26 cellular contexts compared by ENCODE assay signal in the genomic region with DNA sequence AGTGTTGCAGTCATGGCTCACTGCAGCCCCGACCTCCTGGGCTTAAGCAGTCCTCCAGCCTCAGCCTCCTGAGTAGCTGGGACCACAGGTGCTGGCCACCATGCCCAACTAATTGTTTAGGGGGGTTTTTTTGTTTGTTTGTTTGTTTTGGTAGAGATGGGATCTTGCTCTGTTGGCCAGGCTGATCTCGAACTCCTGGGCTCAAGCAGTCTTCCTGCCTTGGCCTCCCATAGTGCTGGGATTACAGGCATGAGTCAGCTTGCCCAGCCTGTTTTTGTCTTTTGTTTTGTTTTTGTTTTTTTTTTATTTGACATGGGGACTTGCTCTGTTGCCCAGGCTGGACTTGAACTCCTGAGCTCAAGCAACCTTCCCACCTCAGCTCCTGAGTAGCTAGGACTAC. TPM values are rescaled to one million over a fixed set of nuclear protein-coding genes. Genes with fewer than 3 reads are reported as not detected.
DNase-seq lines count a peak whose midpoint lies in the region; ATAC-seq, FAIRE-seq and TF ChIP-seq lines count a peak whose summit lies in the region.
"Had no signal": no experiment of that assay in that cellular context is flagged by ENCODE, and none has a peak within 500 bp of the region (broad histone marks: within the 10 kb centered on the region; RNA-seq: fewer than 3 reads in every experiment).

No MANE protein-coding gene starts in this region.

- H3K27ac ChIP-seq in K562 (ENCODE audit: extremely low read depth, low read depth, low read length): no peak overlapping the region
- H3K27ac ChIP-seq: 22Rv1, A549, BLaER1 had no signal

- H4K20me1 ChIP-seq in K562 (replicated peaks; ENCODE audit: control insufficient read depth, insufficient read depth, low read length): no peaks in the 10 kb centered on the region
- H4K20me1 ChIP-seq: BLaER1 had no signal

- no peak overlapping the region for H3K4me2 ChIP-seq in K562 (ENCODE audit: insufficient read depth, low read length)
- H3K4me2 ChIP-seq: A549, BLaER1 had no signal

- peaks cover 5% of the 10 kb centered on the region; the same call in 2 of the 3 replicates for H3K79me2 ChIP-seq in K562 (ENCODE audit: control insufficient read depth, insufficient read depth, low read length)

- TF ChIP-seq CTCF in K562 (IDR thresholded peaks at IDR 0.05 in 2 of 3, conservative IDR thresholded peaks at IDR 0.05 in 1 of 3; ENCODE audit: insufficient read depth in 2 of 3, low read depth in 1 of 3, low read length in 3 of 3): no peak
- TF ChIP-seq CTCF in BE2C (IDR thresholded peaks at IDR 0.05; ENCODE audit: low read depth, low read length): no peak

- POLR2A ChIA-PET in K562 (lab: Yijun Ruan, JAX): no interaction called here
- POLR2A ChIA-PET in activated CD4-positive, alpha-beta memory T cell treated with anti-CD3 and anti-CD28 coated beads, Interleukin-2, amount 10 ng/mL, durations not matched to agents 7 days and 5 days (lab: Charles Lee): interaction anchor here (1.4 kb wide), 1 partner anchor 17 kb away, joined by 3 read pairs; the partner anchor contains the start of genes MRPL47 and NDUFB5

- H3K4me1 ChIP-seq in K562 (replicated peaks in 1 of 2; ENCODE audit: control insufficient read depth in 2 of 2, insufficient read depth in 2 of 2, low read length in 2 of 2): no peaks in the 10 kb centered on the region
- no peaks in the 10 kb centered on the region for H3K4me1 ChIP-seq in BE2C
- H3K4me1 ChIP-seq: A549, BLaER1 had no signal

- peaks cover 80% of the 10 kb centered on the region for H3K36me3 Mint-ChIP-seq in activated T-cell treated with anti-CD3 and anti-CD28 coated beads, Interleukin-2, amount 50 U/mL, for 24 hours (ENCODE audit: low read depth)
- peaks cover 43% of the 10 kb centered on the region for H3K36me3 Mint-ChIP-seq in activated T-cell treated with anti-CD3 and anti-CD28 coated beads, Interleukin-2, amount 50 U/mL, for 4 hours (ENCODE audit: insufficient read depth)
- peaks cover 16% of the 10 kb centered on the region for H3K36me3 Mint-ChIP-seq in T-helper 17 cell (ENCODE audit: low read depth)
- H3K36me3 Mint-ChIP-seq in activated CD4-positive, alpha-beta memory T cell treated with anti-CD3 and anti-CD28 coated beads, Interleukin-2, amount 10 ng/mL, durations not matched to agents 7 days and 5 days (ENCODE audit: low read depth): peaks cover 63% of the 10 kb centered on the region

- H3K4me3 ChIP-seq in K562 (no peak overlapping the region), BE2C (ENCODE audit: low read depth, low read length) (no peak overlapping the region)
- H3K4me3 ChIP-seq: A549, BLaER1 had no signal

- no peaks in the 10 kb centered on the region for H3K9me3 Mint-ChIP-seq in activated T-cell treated with anti-CD3 and anti-CD28 coated beads, Interleukin-2, amount 50 U/mL, for 24 hours
- no peaks in the 10 kb centered on the region for H3K9me3 Mint-ChIP-seq in activated T-cell treated with anti-CD3 and anti-CD28 coated beads, Interleukin-2, amount 50 U/mL, for 4 hours
- no peaks in the 10 kb centered on the region for H3K9me3 Mint-ChIP-seq in activated CD4-positive, alpha-beta memory T cell treated with anti-CD3 and anti-CD28 coated beads, Interleukin-2, amount 10 ng/mL, durations not matched to agents 7 days and 5 days
- H3K9me3 Mint-ChIP-seq: CD4-positive, alpha-beta memory T cell; CD4-positive, CD25-positive, alpha-beta regulatory T cell; CD8-positive, alpha-beta memory T cell had no signal

- H3K27me3 Mint-ChIP-seq in activated T-cell treated with anti-CD3 and anti-CD28 coated beads, Interleukin-2, amount 50 U/mL, for 24 hours: no peaks in the 10 kb centered on the region
- no peaks in the 10 kb centered on the region for H3K27me3 Mint-ChIP-seq in activated T-cell treated with anti-CD3 and anti-CD28 coated beads, Interleukin-2, amount 50 U/mL, for 4 hours (ENCODE audit: low read depth)
- no peaks in the 10 kb centered on the region for H3K27me3 Mint-ChIP-seq in T-helper 17 cell
- no peaks in the 10 kb centered on the region for H3K27me3 Mint-ChIP-seq in activated CD4-positive, alpha-beta memory T cell treated with anti-CD3 and anti-CD28 coated beads, Interleukin-2, amount 10 ng/mL, durations not matched to agents 7 days and 5 days
- H3K27me3 Mint-ChIP-seq: B cell; CD4-positive, alpha-beta memory T cell; CD4-positive, CD25-positive, alpha-beta regulatory T cell; CD8-positive, alpha-beta memory T cell had no signal

- CTCF ChIA-PET in K562 (lab: Yijun Ruan, JAX; ENCODE audit: low intra/inter-chr PET ratio): no interaction called here
- CTCF ChIA-PET in activated CD4-positive, alpha-beta memory T cell treated with anti-CD3 and anti-CD28 coated beads, Interleukin-2, amount 10 ng/mL, durations not matched to agents 7 days and 5 days (lab: Charles Lee): interaction anchor here (0.7 kb wide), 1 partner anchor 625 kb away, joined by 5 read pairs; no protein-coding TSS in a partner anchor

- H3K36me3 ChIP-seq in K562 (ENCODE audit: control insufficient read depth, insufficient read depth, low read length) (peaks cover 69% of the 10 kb centered on the region), BE2C (peaks cover 75% of the 10 kb centered on the region)

- in situ Hi-C loops in K562 (cut with MboI): no loop called here

- no peaks in the 10 kb centered on the region for H3K4me1 Mint-ChIP-seq in activated T-cell treated with anti-CD3 and anti-CD28 coated beads, Interleukin-2, amount 50 U/mL, for 24 hours (ENCODE audit: low read depth)
- no peaks in the 10 kb centered on the region for H3K4me1 Mint-ChIP-seq in activated T-cell treated with anti-CD3 and anti-CD28 coated beads, Interleukin-2, amount 50 U/mL, for 4 hours (ENCODE audit: low read depth)
- peaks cover 5% of the 10 kb centered on the region for H3K4me1 Mint-ChIP-seq in T-helper 17 cell
- H3K4me1 Mint-ChIP-seq in activated CD4-positive, alpha-beta memory T cell treated with anti-CD3 and anti-CD28 coated beads, Interleukin-2, amount 10 ng/mL, durations not matched to agents 7 days and 5 days: no peaks in the 10 kb centered on the region
- H3K4me1 Mint-ChIP-seq: B cell, CD14-positive monocyte had no signal

- ATAC-seq in activated T-cell treated with anti-CD3 and anti-CD28 coated beads, Interleukin-2, amount 50 U/mL, for 4 hours: no peak
- ATAC-seq in T-helper 17 cell: no peak
- ATAC-seq in K562: no peak
- no peak for ATAC-seq in Right ventricle myocardium inferior
- ATAC-seq: A549 had no signal

- no peaks in the 10 kb centered on the region for H3K9me1 ChIP-seq in K562 (ENCODE audit: control insufficient read depth, insufficient read depth, low read length)

- no peaks in the 10 kb centered on the region for H3K9me3 ChIP-seq in T-helper 17 cell (ENCODE audit: control insufficient read depth, low read length, poor library complexity, severe bottlenecking)
- no peaks in the 10 kb centered on the region for H3K9me3 ChIP-seq in K562 (replicated peaks; ENCODE audit: control insufficient read depth, insufficient read depth, low read depth, low read length)
- no peaks in the 10 kb centered on the region for H3K9me3 ChIP-seq in BE2C
- H3K9me3 ChIP-seq: A549 had no signal

- H3K27me3 ChIP-seq in K562 (ENCODE audit: control insufficient read depth in 2 of 2, insufficient read depth in 2 of 2, low read length in 2 of 2) (no peaks in the 10 kb centered on the region), BE2C (no peaks in the 10 kb centered on the region)
- H3K27me3 ChIP-seq: BLaER1 had no signal

- 94% methylated on average over 2 of the region's 2 CpGs for WGBS in K562 (ENCODE audit: insufficient coverage, low coverage, missing lambda C conversion rate)

- TF ChIP-seq RAD21 in K562 (CRISPR knock-in tag; conservative IDR thresholded peaks at IDR 0.05 in 1 of 2, IDR thresholded peaks at IDR 0.05 in 1 of 2): no peak

- H3K4me3 Mint-ChIP-seq in activated T-cell treated with anti-CD3 and anti-CD28 coated beads, Interleukin-2, amount 50 U/mL, for 24 hours: no peak overlapping the region
- H3K4me3 Mint-ChIP-seq in activated T-cell treated with anti-CD3 and anti-CD28 coated beads, Interleukin-2, amount 50 U/mL, for 4 hours: no peak overlapping the region
- H3K4me3 Mint-ChIP-seq in T-helper 17 cell: no peak overlapping the region
- no peak overlapping the region for H3K4me3 Mint-ChIP-seq in activated CD4-positive, alpha-beta memory T cell treated with anti-CD3 and anti-CD28 coated beads, Interleukin-2, amount 10 ng/mL, durations not matched to agents 7 days and 5 days
- H3K4me3 Mint-ChIP-seq: B cell; CD14-positive monocyte; CD4-positive, alpha-beta memory T cell; CD4-positive, CD25-positive, alpha-beta regulatory T cell; CD8-positive, alpha-beta memory T cell had no signal

- intact Hi-C loops in K562 (cut with micrococcal nuclease) (no loop called here), Right ventricle myocardium inferior (cut with DNase I) (no loop called here)

- H3K27ac Mint-ChIP-seq in activated T-cell treated with anti-CD3 and anti-CD28 coated beads, Interleukin-2, amount 50 U/mL, for 24 hours: peak overlapping the region; percentile 14
- H3K27ac Mint-ChIP-seq in T-helper 17 cell: peak overlapping the region; percentile 14
- H3K27ac Mint-ChIP-seq in activated CD4-positive, alpha-beta memory T cell treated with anti-CD3 and anti-CD28 coated beads, Interleukin-2, amount 10 ng/mL, durations not matched to agents 7 days and 5 days: no peak overlapping the region
- H3K27ac Mint-ChIP-seq: B cell; CD4-positive, CD25-positive, alpha-beta regulatory T cell; CD8-positive, alpha-beta memory T cell had no signal

- no peak overlapping the region for H2AFZ ChIP-seq in K562 (ENCODE audit: low read depth, low read length)

- TF ChIP-seq POLR2A in K562 (conservative IDR thresholded peaks at IDR 0.05): no peak

- DNase-seq in activated T-cell treated with anti-CD3 and anti-CD28 coated beads, Interleukin-2, amount 50 U/mL, for 24 hours: no peak
- DNase-seq in activated T-cell treated with anti-CD3 and anti-CD28 coated beads, Interleukin-2, amount 50 U/mL, for 4 hours: no peak
- DNase-seq in T-helper 17 cell: no peak
- DNase-seq in K562 (ENCODE audit: extremely low read depth in 1 of 4, low spot score in 3 of 4): no peak
- no peak for DNase-seq in Right ventricle myocardium inferior (ENCODE audit: missing footprints)
- DNase-seq in BE2C: no peak
- no peak for DNase-seq in activated CD4-positive, alpha-beta memory T cell treated with anti-CD3 and anti-CD28 coated beads, Interleukin-2, amount 10 ng/mL, durations not matched to agents 7 days and 5 days
- DNase-seq: AML-193; C1 segment of cervical spinal cord; CD4-positive, alpha-beta memory T cell; CD4-positive, CD25-positive, alpha-beta regulatory T cell; CD8-positive, alpha-beta memory T cell; COR-L47; DMS 273 treated with DMSO at 0.1 percent for 48 hours; DMS153; DMS53; DMS79; DND-41; EL; GDM1 had no signal

- BruUV-seq in K562 (replicated peaks; lab: Mats Ljungman, UMichigan): no TSS peak

- FAIRE-seq in K562 (lab: Jason Lieb, UNC): no peak
- FAIRE-seq: A549, GM12891 had no signal

- no peak for TF ChIP-seq EP300 in K562 (IDR thresholded peaks at IDR 0.05; ENCODE audit: low read length)

- no peak overlapping the region for H3K9ac ChIP-seq in K562 (ENCODE audit: insufficient read depth in 1 of 2, low read depth in 2 of 2, low read length in 2 of 2)
- H3K9ac ChIP-seq: BLaER1 had no signal

RNA-seq across cellular contexts. Expression of gene NDUFB5, which starts 17.4 kb away (rescaled TPM):
- 10 to 100 TPM; 76.3 to 77.9 (median 77.3) TPM for total RNA-seq in activated T-cell treated with anti-CD3 and anti-CD28 coated beads, Interleukin-2, amount 50 U/mL, for 4 hours
- total RNA-seq in T-helper 17 cell (10 to 100 TPM; 33.3 to 37.3 TPM), K562 (2014; rRNA removed) (166 and 172 TPM in 2 replicates), K562 (2014; rRNA removed; fragmentation: Illumina TruSeq; extraction: Trizol) (207 and 219 TPM in 2 replicates), K562 (2015; rRNA removed; fragmentation: Illumina TruSeq; extraction: Trizol) (145 and 176 TPM in 2 replicates), K562 (2021) (156 and 168 TPM in 2 replicates), Right ventricle myocardium inferior (365 TPM)
- total RNA-seq in K562 (2011; cell fraction: chromatin; rRNA removed; ENCODE audit: low replicate concordance): 26.9 and 87.6 TPM in 2 replicates
- 21.4 and 23.0 TPM in 2 replicates for total RNA-seq in K562 (2011; cell fraction: nucleolus; rRNA removed)
- total RNA-seq in K562 (2011; cell fraction: nucleoplasm; rRNA removed): 51.3 and 81.9 TPM in 2 replicates
- polyA plus RNA-seq in K562 (2011; rRNA removed) (87.1 and 128 TPM in 2 replicates), K562 (2014; fragmentation: Illumina TruSeq; extraction: Trizol) (147 and 166 TPM in 2 replicates), K562 (2014; fragmentation: Nextera tagmentation; extraction: Ambion mirVana) (100 to 1,000 TPM; 412 to 466 TPM), K562 (2014; rRNA removed) (211 and 229 TPM in 2 replicates)
- polyA plus RNA-seq in K562 (2011; cell fraction: cytosol; rRNA removed): 19.9 and 45.0 TPM in 2 replicates
- polyA plus RNA-seq in K562 (2011; cell fraction: nucleus; rRNA removed): 21.4 and 47.7 TPM in 2 replicates
- 149 and 163 TPM in 2 replicates for polyA plus RNA-seq in K562 (2012)
- polyA minus RNA-seq in K562 (2011; rRNA and poly(A)+ RNA removed): 37.0 and 53.9 TPM in 2 replicates
- polyA minus RNA-seq in K562 (2011; cell fraction: cytosol; rRNA and poly(A)+ RNA removed): 25.7 and 30.2 TPM in 2 replicates
- 10.1 and 18.0 TPM in 2 replicates for polyA minus RNA-seq in K562 (2011; cell fraction: nucleus; rRNA and poly(A)+ RNA removed)
- polyA plus RNA-seq in BE2C (2012; ENCODE audit: insufficient read depth, insufficient read length, low read depth): 174 TPM
- total RNA-seq in activated CD4-positive, alpha-beta memory T cell treated with anti-CD3 and anti-CD28 coated beads, Interleukin-2, amount 10 ng/mL, durations not matched to agents 7 days and 5 days: 100 to 1,000 TPM; 102 to 110 TPM

RNA-seq across cellular contexts. Expression of gene MRPL47, which starts 17.6 kb away (rescaled TPM):
- total RNA-seq in activated T-cell treated with anti-CD3 and anti-CD28 coated beads, Interleukin-2, amount 50 U/mL, for 4 hours: 10 to 100 TPM; 77.2 to 86.9 (median 82.6) TPM
- total RNA-seq in T-helper 17 cell (10 to 100 TPM; 21.3 to 25.6 TPM), K562 (2014; rRNA removed) (88.2 and 101 TPM in 2 replicates), K562 (2014; rRNA removed; fragmentation: Illumina TruSeq; extraction: Trizol) (143 and 162 TPM in 2 replicates), K562 (2015; rRNA removed; fragmentation: Illumina TruSeq; extraction: Trizol) (110 and 123 TPM in 2 replicates), K562 (2021) (109 and 127 TPM in 2 replicates), Right ventricle myocardium inferior (44.4 TPM)
- 6.0 and 12.3 TPM in 2 replicates for total RNA-seq in K562 (2011; cell fraction: chromatin; rRNA removed; ENCODE audit: low replicate concordance)
- total RNA-seq in K562 (2011; cell fraction: nucleolus; rRNA removed): 5.3 and 7.0 TPM in 2 replicates
- 9.3 and 12.7 TPM in 2 replicates for total RNA-seq in K562 (2011; cell fraction: nucleoplasm; rRNA removed)
- polyA plus RNA-seq in K562 (2011; rRNA removed) (86.1 and 139 TPM in 2 replicates), K562 (2014; fragmentation: Illumina TruSeq; extraction: Trizol) (130 and 141 TPM in 2 replicates), K562 (2014; fragmentation: Nextera tagmentation; extraction: Ambion mirVana) (100 to 1,000 TPM; 396 to 437 TPM), K562 (2014; rRNA removed) (137 and 144 TPM in 2 replicates)
- polyA plus RNA-seq in K562 (2011; cell fraction: cytosol; rRNA removed): 15.6 and 27.7 TPM in 2 replicates
- 10.9 and 21.0 TPM in 2 replicates for polyA plus RNA-seq in K562 (2011; cell fraction: nucleus; rRNA removed)
- 66.9 and 77.8 TPM in 2 replicates for polyA plus RNA-seq in K562 (2012)
- polyA minus RNA-seq in K562 (2011; rRNA and poly(A)+ RNA removed): 61.6 and 65.4 TPM in 2 replicates
- polyA minus RNA-seq in K562 (2011; cell fraction: cytosol; rRNA and poly(A)+ RNA removed): 10.6 and 22.7 TPM in 2 replicates
- polyA minus RNA-seq in K562 (2011; cell fraction: nucleus; rRNA and poly(A)+ RNA removed): 4.7 and 12.1 TPM in 2 replicates
- 49.1 TPM for polyA plus RNA-seq in BE2C (2012; ENCODE audit: insufficient read depth, insufficient read length, low read depth)
- 10 to 100 TPM; 34.8 to 36.0 TPM for total RNA-seq in activated CD4-positive, alpha-beta memory T cell treated with anti-CD3 and anti-CD28 coated beads, Interleukin-2, amount 10 ng/mL, durations not matched to agents 7 days and 5 days

RNA-seq across cellular contexts. Expression of gene USP13, which starts 30.8 kb away (rescaled TPM):
- 1 to 10 TPM; 6.6 to 9.7 (median 9.1) TPM for total RNA-seq in activated T-cell treated with anti-CD3 and anti-CD28 coated beads, Interleukin-2, amount 50 U/mL, for 4 hours
- total RNA-seq in T-helper 17 cell (1 to 10 TPM; 7.7 to 7.9 TPM), K562 (2014; rRNA removed) (0.41 and 0.73 TPM in 2 replicates), K562 (2014; rRNA removed; fragmentation: Illumina TruSeq; extraction: Trizol) (0.51 and 0.73 TPM in 2 replicates), K562 (2015; rRNA removed; fragmentation: Illumina TruSeq; extraction: Trizol) (0.36 and 0.38 TPM in 2 replicates), K562 (2021) (0.94 and 1.4 TPM in 2 replicates), Right ventricle myocardium inferior (122 TPM)
- 3.4 and 5.0 TPM in 2 replicates for total RNA-seq in K562 (2011; cell fraction: chromatin; rRNA removed; ENCODE audit: low replicate concordance)
- total RNA-seq in K562 (2011; cell fraction: nucleolus; rRNA removed): 0.53 and 1.0 TPM in 2 replicates
- 1.3 and 2.4 TPM in 2 replicates for total RNA-seq in K562 (2011; cell fraction: nucleoplasm; rRNA removed)
- polyA plus RNA-seq in K562 (2011; rRNA removed) (1.7 and 2.3 TPM in 2 replicates), K562 (2014; fragmentation: Illumina TruSeq; extraction: Trizol) (0.83 and 0.91 TPM in 2 replicates), K562 (2014; fragmentation: Nextera tagmentation; extraction: Ambion mirVana) (under 1 TPM; 0.11 to 0.18 TPM), K562 (2014; rRNA removed) (0.74 and 0.82 TPM in 2 replicates)
- polyA plus RNA-seq in K562 (2011; cell fraction: cytosol; rRNA removed): 0.70 and 1.7 TPM in 2 replicates
- 1.4 and 1.9 TPM in 2 replicates for polyA plus RNA-seq in K562 (2011; cell fraction: nucleus; rRNA removed)
- 0.39 and 0.42 TPM in 2 replicates for polyA plus RNA-seq in K562 (2012)
- polyA minus RNA-seq in K562 (2011; rRNA and poly(A)+ RNA removed): 3.9 and 5.9 TPM in 2 replicates
- 1.9 and 3.8 TPM in 2 replicates for polyA minus RNA-seq in K562 (2011; cell fraction: cytosol; rRNA and poly(A)+ RNA removed)
- 2.3 and 4.3 TPM in 2 replicates for polyA minus RNA-seq in K562 (2011; cell fraction: nucleus; rRNA and poly(A)+ RNA removed)
- polyA plus RNA-seq in BE2C (2012; ENCODE audit: insufficient read depth, insufficient read length, low read depth): 7.5 TPM
- total RNA-seq in activated CD4-positive, alpha-beta memory T cell treated with anti-CD3 and anti-CD28 coated beads, Interleukin-2, amount 10 ng/mL, durations not matched to agents 7 days and 5 days: 1 to 10 TPM; 9.4 to 9.6 TPM

RNA-seq across cellular contexts. Expression of gene ACTL6A, which starts 59.3 kb away (rescaled TPM):
- total RNA-seq in activated T-cell treated with anti-CD3 and anti-CD28 coated beads, Interleukin-2, amount 50 U/mL, for 4 hours: 10 to 100 TPM; 86.7 to 96.8 (median 92.3) TPM
- total RNA-seq in T-helper 17 cell (10 to 100 TPM; 30.5 to 31.7 TPM), K562 (2014; rRNA removed) (117 and 127 TPM in 2 replicates), K562 (2014; rRNA removed; fragmentation: Illumina TruSeq; extraction: Trizol) (157 and 180 TPM in 2 replicates), K562 (2015; rRNA removed; fragmentation: Illumina TruSeq; extraction: Trizol) (137 and 142 TPM in 2 replicates), K562 (2021) (107 TPM in 2 replicates), Right ventricle myocardium inferior (19.1 TPM)
- total RNA-seq in K562 (2011; cell fraction: chromatin; rRNA removed; ENCODE audit: low replicate concordance): 77.9 and 152 TPM in 2 replicates
- total RNA-seq in K562 (2011; cell fraction: nucleolus; rRNA removed): 41.5 and 48.8 TPM in 2 replicates
- total RNA-seq in K562 (2011; cell fraction: nucleoplasm; rRNA removed): 114 and 127 TPM in 2 replicates
- polyA plus RNA-seq in K562 (2011; rRNA removed) (159 and 225 TPM in 2 replicates), K562 (2014; fragmentation: Illumina TruSeq; extraction: Trizol) (178 and 186 TPM in 2 replicates), K562 (2014; fragmentation: Nextera tagmentation; extraction: Ambion mirVana) (100 to 1,000 TPM; 229 to 243 TPM), K562 (2014; rRNA removed) (151 and 155 TPM in 2 replicates)
- 99.3 and 138 TPM in 2 replicates for polyA plus RNA-seq in K562 (2011; cell fraction: cytosol; rRNA removed)
- 139 and 160 TPM in 2 replicates for polyA plus RNA-seq in K562 (2011; cell fraction: nucleus; rRNA removed)
- 89.8 and 151 TPM in 2 replicates for polyA plus RNA-seq in K562 (2012)
- polyA minus RNA-seq in K562 (2011; rRNA and poly(A)+ RNA removed): 140 and 142 TPM in 2 replicates
- polyA minus RNA-seq in K562 (2011; cell fraction: cytosol; rRNA and poly(A)+ RNA removed): 49.0 and 61.5 TPM in 2 replicates
- polyA minus RNA-seq in K562 (2011; cell fraction: nucleus; rRNA and poly(A)+ RNA removed): 49.3 and 106 TPM in 2 replicates
- polyA plus RNA-seq in BE2C (2012; ENCODE audit: insufficient read depth, insufficient read length, low read depth): 84.5 TPM
- total RNA-seq in activated CD4-positive, alpha-beta memory T cell treated with anti-CD3 and anti-CD28 coated beads, Interleukin-2, amount 10 ng/mL, durations not matched to agents 7 days and 5 days: 10 to 100 TPM; 75.1 to 81.3 TPM

Comparison
In these comparisons a context has a peak if more than half of its experiments do, and no peak if none do; other contexts are left out.
1. RNA of gene USP13, which starts 30.8 kb away (total RNA-seq): 122 TPM in Right ventricle myocardium inferior (single experiment); 9.4 to 9.6 TPM in activated CD4-positive, alpha-beta memory T cell treated with anti-CD3 and anti-CD28 coated beads, Interleukin-2, amount 10 ng/mL, durations not matched to agents 7 days and 5 days, 6.6 to 9.7 TPM in activated T-cell treated with anti-CD3 and anti-CD28 coated beads, Interleukin-2, amount 50 U/mL, for 4 hours, 7.7 to 7.9 TPM in T-helper 17 cell and 0.36 to 5.0 TPM in K562; every median in the first group is over 10 times any median in the second.